ENCODE assay signal across 24 cellular contexts in genomic region chr6:127404594-127405178, GRCh38. TPM values are rescaled to one million over a fixed set of nuclear protein-coding genes. Genes with fewer than 3 reads are reported as not detected.
DNase-seq lines count a peak whose midpoint lies in the region; ATAC-seq, FAIRE-seq and TF ChIP-seq lines count a peak whose summit lies in the region.
"Had no signal": no experiment of that assay in that cellular context is flagged by ENCODE, and none has a peak within 500 bp of the region (broad histone marks: within the 10 kb centered on the region; RNA-seq: fewer than 3 reads in every experiment).

No MANE protein-coding gene starts in this region.

- 83 to 85% methylated on average over 3 of the region's 3 CpGs for WGBS in GM23248 (ENCODE audit: low coverage in 1 of 2, low lambda C conversion rate in 2 of 2, missing lambda C conversion rate in 2 of 2), 2 experiments
- 13% methylated on average over 3 of the region's 3 CpGs for WGBS in K562 (ENCODE audit: insufficient coverage, low coverage, missing lambda C conversion rate)
- WGBS in pancreas, 2 donors = 56 to 58% methylated on average over 3 of the region's 3 CpGs

- intact Hi-C loops in K562 (cut with micrococcal nuclease) (no loop called here), pancreas (cut with DNase I) (no loop called here), left ventricle myocardium superior (cut with micrococcal nuclease) (no loop called here)

- H3K9ac ChIP-seq in GM23248 (no peak overlapping the region), K562 (ENCODE audit: insufficient read depth in 1 of 2, low read depth in 2 of 2, low read length in 2 of 2) (no peak overlapping the region)

- peak overlapping the region; percentile 65; the same call in 1 of the 2 replicates for H2AFZ ChIP-seq in GM23248
- peak overlapping the region; percentile 52 for H2AFZ ChIP-seq in K562 (ENCODE audit: low read depth, low read length)

- peak; percentile 35 for DNase-seq in GM23248
- peak; percentile 56 for DNase-seq in MV-4-11 (lab: John Stamatoyannopoulos, UW)
- DNase-seq in K562 (ENCODE audit: extremely low read depth in 1 of 4, low spot score in 3 of 4) = no peak
- DNase-seq in nephron progenitor cell = no peak
- no peak for DNase-seq in islet precursor cell
- no peak for DNase-seq in GM19240 (ENCODE audit: insufficient read length, low spot score)
- DNase-seq in pancreas = no peak
- DNase-seq in left ventricle myocardium superior = no peak
- DNase-seq: activated CD4-positive, alpha-beta T cell treated with anti-CD3 and anti-CD28 coated beads, Interleukin-2, amount 50 U/mL, for 48 hours; activated CD8-positive, alpha-beta memory T cell treated with anti-CD3 and anti-CD28 coated beads, Interleukin-2, amount 50 U/mL, for 4 hours; activated naive CD8-positive, alpha-beta T cell treated with anti-CD3 and anti-CD28 coated beads, Interleukin-2, amount 10 ng/mL, durations not matched to agents 7 days and 5 days; body of pancreas; C1 segment of cervical spinal cord; Calu3; DND-41; naive thymus-derived CD8-positive, alpha-beta T cell; NCI-H1694; NCI-H526; ovary; stimulated activated CD4-positive, alpha-beta T cell treated with anti-CD3 and anti-CD28 coated beads, Interleukin-4, amount 100 ng/mL, for 1 hour; stimulated activated naive CD8-positive, alpha-beta T cell treated with anti-CD3 and anti-CD28 coated beads, Interleukin-15, Interleukin-2, amounts not matched to agents 100 U/mL and 50 U/mL, for 24 hours had no signal

- peak overlapping the region; percentile 21 for H3K27ac Mint-ChIP-seq in nephron progenitor cell
- H3K27ac Mint-ChIP-seq: activated naive CD8-positive, alpha-beta T cell treated with anti-CD3 and anti-CD28 coated beads, Interleukin-2, amount 10 ng/mL, durations not matched to agents 7 days and 5 days; naive thymus-derived CD8-positive, alpha-beta T cell had no signal

- no peak for TF ChIP-seq RAD21 in K562 (CRISPR knock-in tag; conservative IDR thresholded peaks at IDR 0.05 in 1 of 2, IDR thresholded peaks at IDR 0.05 in 1 of 2)

- no peaks in the 10 kb centered on the region for H4K20me1 ChIP-seq in GM23248 (ENCODE audit: insufficient read depth)
- no peaks in the 10 kb centered on the region for H4K20me1 ChIP-seq in K562 (replicated peaks; ENCODE audit: control insufficient read depth, insufficient read depth, low read length)

- no peaks in the 10 kb centered on the region for H3K27me3 ChIP-seq in GM23248 (replicated peaks; ENCODE audit: insufficient read depth)
- no peaks in the 10 kb centered on the region for H3K27me3 ChIP-seq in K562 (ENCODE audit: control insufficient read depth in 2 of 2, insufficient read depth in 2 of 2, low read length in 2 of 2)
- no peaks in the 10 kb centered on the region for H3K27me3 ChIP-seq in pancreas
- H3K27me3 ChIP-seq: body of pancreas, ovary, right atrium auricular region had no signal

- no peak for TF ChIP-seq POLR2A in K562 (conservative IDR thresholded peaks at IDR 0.05)

- H3K4me3 ChIP-seq in GM23248 (no peak overlapping the region), K562 (no peak overlapping the region), pancreas (no peak overlapping the region)
- H3K4me3 ChIP-seq: body of pancreas, ovary, right atrium auricular region had no signal

- H3K4me3 Mint-ChIP-seq in nephron progenitor cell = no peak overlapping the region
- H3K4me3 Mint-ChIP-seq: activated naive CD8-positive, alpha-beta T cell treated with anti-CD3 and anti-CD28 coated beads, Interleukin-2, amount 10 ng/mL, durations not matched to agents 7 days and 5 days; naive thymus-derived CD8-positive, alpha-beta T cell had no signal

- ATAC-seq in K562 = peak; percentile 56
- no peak for ATAC-seq in pancreas
- ATAC-seq in left ventricle myocardium superior = no peak
- ATAC-seq: body of pancreas; HCT116; naive thymus-derived CD8-positive, alpha-beta T cell; stimulated activated naive CD8-positive, alpha-beta T cell treated with anti-CD3 and anti-CD28 coated beads, Interleukin-15, Interleukin-2, amounts not matched to agents 100 U/mL and 50 U/mL, for 24 hours had no signal

- TF ChIP-seq EP300 in K562 (IDR thresholded peaks at IDR 0.05; ENCODE audit: low read length) = no peak

- H3K4me2 ChIP-seq in GM23248 (ENCODE audit: unreplicated experiment) = no peak overlapping the region
- no peak overlapping the region for H3K4me2 ChIP-seq in K562 (ENCODE audit: insufficient read depth, low read length)

- peaks cover 23% of the 10 kb centered on the region for H3K9me3 Mint-ChIP-seq in nephron progenitor cell

- H3K9me1 ChIP-seq in K562 (ENCODE audit: control insufficient read depth, insufficient read depth, low read length) = no peaks in the 10 kb centered on the region

- no peaks in the 10 kb centered on the region for H3K79me2 ChIP-seq in GM23248 (ENCODE audit: insufficient read depth)
- H3K79me2 ChIP-seq in K562 (ENCODE audit: control insufficient read depth, insufficient read depth, low read length) = no peaks in the 10 kb centered on the region

- POLR2A ChIA-PET in K562 (lab: Yijun Ruan, JAX) = no interaction called here

- H3F3A ChIP-seq in GM23248 (ENCODE audit: insufficient read depth) = no peaks in the 10 kb centered on the region

- H3K4me1 ChIP-seq in GM23248 (ENCODE audit: insufficient read depth) (no peaks in the 10 kb centered on the region), K562 (replicated peaks in 1 of 2; ENCODE audit: control insufficient read depth in 2 of 2, insufficient read depth in 2 of 2, low read length in 2 of 2) (peaks cover 0 to 4% of the 10 kb centered on the region in 2 experiments; a peak in 2 of 5 replicates), pancreas (no peaks in the 10 kb centered on the region)
- H3K4me1 ChIP-seq: body of pancreas, right atrium auricular region had no signal

- no peaks in the 10 kb centered on the region for H3K27me3 Mint-ChIP-seq in nephron progenitor cell (ENCODE audit: low read depth, poor library complexity)
- H3K27me3 Mint-ChIP-seq: activated naive CD8-positive, alpha-beta T cell treated with anti-CD3 and anti-CD28 coated beads, Interleukin-2, amount 10 ng/mL, durations not matched to agents 7 days and 5 days had no signal

- CTCF ChIA-PET in K562 (lab: Yijun Ruan, JAX; ENCODE audit: low intra/inter-chr PET ratio) = no interaction called here

- no peaks in the 10 kb centered on the region for H3K36me3 ChIP-seq in GM23248 (ENCODE audit: low read depth)
- H3K36me3 ChIP-seq in K562 (ENCODE audit: control insufficient read depth, insufficient read depth, low read length) = no peaks in the 10 kb centered on the region
- H3K36me3 ChIP-seq in pancreas = no peaks in the 10 kb centered on the region
- H3K36me3 ChIP-seq: ovary, right atrium auricular region had no signal

- FAIRE-seq in K562 (lab: Jason Lieb, UNC) = no peak
- FAIRE-seq in pancreas (lab: Jason Lieb, UNC) = no peak

- no peaks in the 10 kb centered on the region for H3K9me2 ChIP-seq in GM23248 (ENCODE audit: insufficient read depth)

- peaks cover 2% of the 10 kb centered on the region for H3K4me1 Mint-ChIP-seq in nephron progenitor cell

- H3K27ac ChIP-seq in GM23248 (no peak overlapping the region), K562 (ENCODE audit: extremely low read depth, low read depth, low read length) (no peak overlapping the region), pancreas (no peak overlapping the region)
- H3K27ac ChIP-seq: body of pancreas, ovary, right atrium auricular region had no signal

- in situ Hi-C loops in GM23248 (cut with MboI) (no loop called here), K562 (cut with MboI) (no loop called here)

- BruUV-seq in K562 (replicated peaks; lab: Mats Ljungman, UMichigan) = no TSS peak

- no peak for TF ChIP-seq CTCF in K562 (IDR thresholded peaks at IDR 0.05 in 2 of 3, conservative IDR thresholded peaks at IDR 0.05 in 1 of 3; ENCODE audit: insufficient read depth in 2 of 3, low read depth in 1 of 3, low read length in 3 of 3)
- no peak for TF ChIP-seq CTCF in nephron progenitor cell (IDR thresholded peaks at IDR 0.05)
- TF ChIP-seq CTCF in pancreas (IDR thresholded peaks at IDR 0.05) = no peak

- H3K36me3 Mint-ChIP-seq in nephron progenitor cell (ENCODE audit: low read depth) = peaks cover 17% of the 10 kb centered on the region
- H3K36me3 Mint-ChIP-seq: activated naive CD8-positive, alpha-beta T cell treated with anti-CD3 and anti-CD28 coated beads, Interleukin-2, amount 10 ng/mL, durations not matched to agents 7 days and 5 days; naive thymus-derived CD8-positive, alpha-beta T cell had no signal

- H3K9me3 ChIP-seq in GM23248 (ENCODE audit: low read depth) = no peaks in the 10 kb centered on the region
- H3K9me3 ChIP-seq in K562 (replicated peaks; ENCODE audit: control insufficient read depth, insufficient read depth, low read depth, low read length) = no peaks in the 10 kb centered on the region
- H3K9me3 ChIP-seq in pancreas = no peaks in the 10 kb centered on the region
- H3K9me3 ChIP-seq: body of pancreas, ovary, right atrium auricular region had no signal

TF ChIP-seq in K562, 482 proteins besides CTCF, POLR2A, EP300 and RAD21 (continues in another document):
- no peak for TF ChIP-seq HIVEP1 (CRISPR knock-in tag; IDR thresholded peaks at IDR 0.05)
- TF ChIP-seq PCBP2 (IDR thresholded peaks at IDR 0.05; ENCODE audit: low read depth, low read length, poor library complexity, severe bottlenecking) = no peak
- TF ChIP-seq SPI1 (IDR thresholded peaks at IDR 0.05; ENCODE audit: borderline replicate concordance, low read depth, low read length) = no peak
- TF ChIP-seq CBX3 (IDR thresholded peaks at IDR 0.05; ENCODE audit: borderline replicate concordance in 1 of 2, low read length in 2 of 2) = no peak

RNA-seq across cellular contexts. Expression of gene KIAA0408, which starts 54.5 kb away (rescaled TPM):
- 1.4 and 3.2 TPM in 2 replicates for total RNA-seq in GM23248 (2014; rRNA removed; shearing (Covaris generic))
- polyA plus RNA-seq in GM23248 (2016; fragmentation: Nextera tagmentation; extraction: Ambion mirVana) (0.39 and 1.1 TPM in 2 replicates), K562 (2011; rRNA removed) (not detected in 2 replicates), K562 (2014; fragmentation: Illumina TruSeq; extraction: Trizol) (not detected in 2 replicates), K562 (2014; fragmentation: Nextera tagmentation; extraction: Ambion mirVana) (not detected), K562 (2014; rRNA removed) (not detected in 2 replicates), pancreas (1 to 10 TPM; 1.3 to 4.9 TPM)
- not detected in 2 replicates for total RNA-seq in K562 (2011; cell fraction: chromatin; rRNA removed; ENCODE audit: low replicate concordance)
- not detected in 2 replicates for total RNA-seq in K562 (2011; cell fraction: nucleolus; rRNA removed)
- not detected in 2 replicates for total RNA-seq in K562 (2011; cell fraction: nucleoplasm; rRNA removed)
- total RNA-seq in K562 (2014; rRNA removed) (not detected in 2 replicates), K562 (2014; rRNA removed; fragmentation: Illumina TruSeq; extraction: Trizol) (not detected in 2 replicates), K562 (2015; rRNA removed; fragmentation: Illumina TruSeq; extraction: Trizol) (not detected in 2 replicates), K562 (2021) (0.11 TPM in 1 of 2 replicates, not detected in the other), pancreas (1 to 10 TPM in 3 of 6 donors, under 1 TPM in 3; 0.09 to 1.3 (median 0.72) TPM), left ventricle myocardium superior (2.4 TPM)
- not detected in 2 replicates for polyA plus RNA-seq in K562 (2011; cell fraction: cytosol; rRNA removed)
- polyA plus RNA-seq in K562 (2011; cell fraction: nucleus; rRNA removed) = not detected in 2 replicates
- polyA plus RNA-seq in K562 (2012) = 0.03 TPM in 1 of 2 replicates, not detected in the other
- not detected in 2 replicates for polyA minus RNA-seq in K562 (2011; rRNA and poly(A)+ RNA removed)
- not detected in 2 replicates for polyA minus RNA-seq in K562 (2011; cell fraction: cytosol; rRNA and poly(A)+ RNA removed)
- not detected in 2 replicates for polyA minus RNA-seq in K562 (2011; cell fraction: nucleus; rRNA and poly(A)+ RNA removed)
- total RNA-seq: MCF 10A had no signal

Comparison
In these comparisons a context has a peak if more than half of its experiments do, and no peak if none do; other contexts are left out.
1. DNase-seq: peak in GM23248 (single experiment) and MV-4-11 (single experiment); none in K562 (0 of 4), nephron progenitor cell (single experiment), islet precursor cell (single experiment), GM19240 (single experiment), pancreas (0 of 6) and left ventricle myocardium superior (single experiment).